Comparison of ENCODE assay signal across 1 cellular context in the genomic region with DNA sequence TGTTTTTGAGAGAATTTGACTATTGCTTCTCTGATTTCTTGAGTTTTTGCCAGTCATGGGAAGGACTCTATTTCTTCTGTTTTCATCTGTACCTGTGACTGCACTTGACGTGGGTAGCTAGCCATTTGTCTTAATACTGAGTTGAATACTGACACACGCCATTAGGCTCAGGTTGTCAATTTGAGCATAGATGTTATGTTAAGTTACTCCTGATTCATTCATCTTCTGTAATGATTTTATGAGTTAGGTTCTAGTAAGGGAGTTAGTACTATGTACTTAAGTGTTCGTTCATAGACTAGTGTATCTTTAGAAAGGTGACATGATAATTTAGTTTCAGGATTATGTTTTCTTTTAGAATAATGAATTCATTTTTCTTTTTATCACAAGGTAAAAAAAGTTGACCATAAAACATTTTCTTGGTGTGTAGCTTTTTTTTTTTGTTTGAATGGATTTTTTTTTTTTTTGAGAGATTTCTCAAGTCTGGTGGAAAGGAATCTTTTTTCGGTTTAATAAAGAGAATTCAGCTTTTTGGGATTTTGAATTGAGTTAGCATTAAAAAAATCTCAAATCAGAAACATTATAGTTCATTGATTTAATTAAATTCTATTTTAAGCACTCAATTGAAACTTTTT.
A peak's percentile ranks its signal among the peaks of the same experiment; 100 is the strongest.
TF ChIP-seq lines count a peak whose summit lies in the region.

No MANE protein-coding gene starts in this region.

TF ChIP-seq in K562, 482 proteins besides CTCF, POLR2A, EP300 and RAD21 (continued from another document):
- TF ChIP-seq, protein P1, sequence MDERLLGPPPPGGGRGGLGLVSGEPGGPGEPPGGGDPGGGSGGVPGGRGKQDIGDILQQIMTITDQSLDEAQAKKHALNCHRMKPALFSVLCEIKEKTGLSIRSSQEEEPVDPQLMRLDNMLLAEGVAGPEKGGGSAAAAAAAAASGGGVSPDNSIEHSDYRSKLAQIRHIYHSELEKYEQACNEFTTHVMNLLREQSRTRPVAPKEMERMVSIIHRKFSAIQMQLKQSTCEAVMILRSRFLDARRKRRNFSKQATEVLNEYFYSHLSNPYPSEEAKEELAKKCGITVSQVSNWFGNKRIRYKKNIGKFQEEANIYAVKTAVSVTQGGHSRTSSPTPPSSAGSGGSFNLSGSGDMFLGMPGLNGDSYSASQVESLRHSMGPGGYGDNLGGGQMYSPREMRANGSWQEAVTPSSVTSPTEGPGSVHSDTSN (CRISPR knock-in tag; IDR thresholded peaks at IDR 0.05; ENCODE audit: low read depth): no peak
- TF ChIP-seq, protein P1 (tag; conservative IDR thresholded peaks at IDR 0.05; ENCODE audit: low read depth): peak; percentile 77
- no peak for TF ChIP-seq NR2C2 (CRISPR knock-in tag; IDR thresholded peaks at IDR 0.05)
- peak; percentile 11; the same call in 1 of the 2 replicates for TF ChIP-seq NR2C2 (tag; IDR thresholded peaks at IDR 0.05)
- TF ChIP-seq SAFB2 (IDR thresholded peaks at IDR 0.05; ENCODE audit: borderline replicate concordance, low read depth, low read length, severe bottlenecking): no peak
- TF ChIP-seq, protein P2, sequence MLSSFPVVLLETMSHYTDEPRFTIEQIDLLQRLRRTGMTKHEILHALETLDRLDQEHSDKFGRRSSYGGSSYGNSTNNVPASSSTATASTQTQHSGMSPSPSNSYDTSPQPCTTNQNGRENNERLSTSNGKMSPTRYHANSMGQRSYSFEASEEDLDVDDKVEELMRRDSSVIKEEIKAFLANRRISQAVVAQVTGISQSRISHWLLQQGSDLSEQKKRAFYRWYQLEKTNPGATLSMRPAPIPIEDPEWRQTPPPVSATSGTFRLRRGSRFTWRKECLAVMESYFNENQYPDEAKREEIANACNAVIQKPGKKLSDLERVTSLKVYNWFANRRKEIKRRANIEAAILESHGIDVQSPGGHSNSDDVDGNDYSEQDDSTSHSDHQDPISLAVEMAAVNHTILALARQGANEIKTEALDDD (IDR thresholded peaks at IDR 0.05): peak; percentile 79
- TF ChIP-seq, protein P3, sequence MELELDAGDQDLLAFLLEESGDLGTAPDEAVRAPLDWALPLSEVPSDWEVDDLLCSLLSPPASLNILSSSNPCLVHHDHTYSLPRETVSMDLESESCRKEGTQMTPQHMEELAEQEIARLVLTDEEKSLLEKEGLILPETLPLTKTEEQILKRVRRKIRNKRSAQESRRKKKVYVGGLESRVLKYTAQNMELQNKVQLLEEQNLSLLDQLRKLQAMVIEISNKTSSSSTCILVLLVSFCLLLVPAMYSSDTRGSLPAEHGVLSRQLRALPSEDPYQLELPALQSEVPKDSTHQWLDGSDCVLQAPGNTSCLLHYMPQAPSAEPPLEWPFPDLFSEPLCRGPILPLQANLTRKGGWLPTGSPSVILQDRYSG (tag; conservative IDR thresholded peaks at IDR 0.05; ENCODE audit: low read depth): no peak
- no peak for TF ChIP-seq SP2 (IDR thresholded peaks at IDR 0.05; ENCODE audit: extremely low read depth, low read depth, low read length, poor library complexity, severe bottlenecking)
- TF ChIP-seq, protein P4, sequence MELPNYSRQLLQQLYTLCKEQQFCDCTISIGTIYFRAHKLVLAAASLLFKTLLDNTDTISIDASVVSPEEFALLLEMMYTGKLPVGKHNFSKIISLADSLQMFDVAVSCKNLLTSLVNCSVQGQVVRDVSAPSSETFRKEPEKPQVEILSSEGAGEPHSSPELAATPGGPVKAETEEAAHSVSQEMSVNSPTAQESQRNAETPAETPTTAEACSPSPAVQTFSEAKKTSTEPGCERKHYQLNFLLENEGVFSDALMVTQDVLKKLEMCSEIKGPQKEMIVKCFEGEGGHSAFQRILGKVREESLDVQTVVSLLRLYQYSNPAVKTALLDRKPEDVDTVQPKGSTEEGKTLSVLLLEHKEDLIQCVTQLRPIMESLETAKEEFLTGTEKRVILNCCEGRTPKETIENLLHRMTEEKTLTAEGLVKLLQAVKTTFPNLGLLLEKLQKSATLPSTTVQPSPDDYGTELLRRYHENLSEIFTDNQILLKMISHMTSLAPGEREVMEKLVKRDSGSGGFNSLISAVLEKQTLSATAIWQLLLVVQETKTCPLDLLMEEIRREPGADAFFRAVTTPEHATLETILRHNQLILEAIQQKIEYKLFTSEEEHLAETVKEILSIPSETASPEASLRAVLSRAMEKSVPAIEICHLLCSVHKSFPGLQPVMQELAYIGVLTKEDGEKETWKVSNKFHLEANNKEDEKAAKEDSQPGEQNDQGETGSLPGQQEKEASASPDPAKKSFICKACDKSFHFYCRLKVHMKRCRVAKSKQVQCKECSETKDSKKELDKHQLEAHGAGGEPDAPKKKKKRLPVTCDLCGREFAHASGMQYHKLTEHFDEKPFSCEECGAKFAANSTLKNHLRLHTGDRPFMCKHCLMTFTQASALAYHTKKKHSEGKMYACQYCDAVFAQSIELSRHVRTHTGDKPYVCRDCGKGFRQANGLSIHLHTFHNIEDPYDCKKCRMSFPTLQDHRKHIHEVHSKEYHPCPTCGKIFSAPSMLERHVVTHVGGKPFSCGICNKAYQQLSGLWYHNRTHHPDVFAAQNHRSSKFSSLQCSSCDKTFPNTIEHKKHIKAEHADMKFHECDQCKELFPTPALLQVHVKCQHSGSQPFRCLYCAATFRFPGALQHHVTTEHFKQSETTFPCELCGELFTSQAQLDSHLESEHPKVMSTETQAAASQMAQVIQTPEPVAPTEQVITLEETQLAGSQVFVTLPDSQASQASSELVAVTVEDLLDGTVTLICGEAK (IDR thresholded peaks at IDR 0.05): 0 out of 2 replicates have a peak, but pooled peaks have one; percentile 23
- TF ChIP-seq, protein P4 (CRISPR knock-in tag; IDR thresholded peaks at IDR 0.05): no peak
- TF ChIP-seq NBN (IDR thresholded peaks at IDR 0.05; ENCODE audit: low read depth): 0 out of 2 replicates have a peak, but pooled peaks have one; percentile 19
- peak; percentile 57 for TF ChIP-seq NFE2 (IDR thresholded peaks at IDR 0.05; ENCODE audit: low read depth)
- no peak for TF ChIP-seq GABPB2 (CRISPR knock-in tag; conservative IDR thresholded peaks at IDR 0.05)
- TF ChIP-seq ZKSCAN3 (CRISPR knock-in tag; IDR thresholded peaks at IDR 0.05): no peak
- 0 out of 2 replicates have a peak, but pooled peaks have one; percentile 39 for TF ChIP-seq LARP7 (IDR thresholded peaks at IDR 0.05)
- TF ChIP-seq, protein P5, sequence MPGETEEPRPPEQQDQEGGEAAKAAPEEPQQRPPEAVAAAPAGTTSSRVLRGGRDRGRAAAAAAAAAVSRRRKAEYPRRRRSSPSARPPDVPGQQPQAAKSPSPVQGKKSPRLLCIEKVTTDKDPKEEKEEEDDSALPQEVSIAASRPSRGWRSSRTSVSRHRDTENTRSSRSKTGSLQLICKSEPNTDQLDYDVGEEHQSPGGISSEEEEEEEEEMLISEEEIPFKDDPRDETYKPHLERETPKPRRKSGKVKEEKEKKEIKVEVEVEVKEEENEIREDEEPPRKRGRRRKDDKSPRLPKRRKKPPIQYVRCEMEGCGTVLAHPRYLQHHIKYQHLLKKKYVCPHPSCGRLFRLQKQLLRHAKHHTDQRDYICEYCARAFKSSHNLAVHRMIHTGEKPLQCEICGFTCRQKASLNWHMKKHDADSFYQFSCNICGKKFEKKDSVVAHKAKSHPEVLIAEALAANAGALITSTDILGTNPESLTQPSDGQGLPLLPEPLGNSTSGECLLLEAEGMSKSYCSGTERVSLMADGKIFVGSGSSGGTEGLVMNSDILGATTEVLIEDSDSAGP (CRISPR knock-in tag; IDR thresholded peaks at IDR 0.05): 0 out of 2 replicates have a peak, but pooled peaks have one; percentile 22
- TF ChIP-seq BRD9 (IDR thresholded peaks at IDR 0.05; ENCODE audit: low read depth, partially characterized antibody): peak; percentile 40
- no peak for TF ChIP-seq ZNF668 (CRISPR knock-in tag; IDR thresholded peaks at IDR 0.05)
- TF ChIP-seq, protein P6, sequence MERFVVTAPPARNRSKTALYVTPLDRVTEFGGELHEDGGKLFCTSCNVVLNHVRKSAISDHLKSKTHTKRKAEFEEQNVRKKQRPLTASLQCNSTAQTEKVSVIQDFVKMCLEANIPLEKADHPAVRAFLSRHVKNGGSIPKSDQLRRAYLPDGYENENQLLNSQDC (CRISPR knock-in tag; IDR thresholded peaks at IDR 0.05): no peak
- peak; percentile 84 for TF ChIP-seq MEIS2 (IDR thresholded peaks at IDR 0.05; ENCODE audit: partially characterized antibody)
- TF ChIP-seq KAT7 (CRISPR knock-in tag; IDR thresholded peaks at IDR 0.05; ENCODE audit: borderline replicate concordance): 0 out of 2 replicates have a peak, but pooled peaks have one; percentile 2
- 0 out of 4 replicates have a peak, but pooled peaks of 1 of the 2 experiments have one; percentile 58 for TF ChIP-seq ARNT (IDR thresholded peaks at IDR 0.05)
- TF ChIP-seq ZNF75A (CRISPR knock-in tag; IDR thresholded peaks at IDR 0.05): no peak
- TF ChIP-seq, protein P7, sequence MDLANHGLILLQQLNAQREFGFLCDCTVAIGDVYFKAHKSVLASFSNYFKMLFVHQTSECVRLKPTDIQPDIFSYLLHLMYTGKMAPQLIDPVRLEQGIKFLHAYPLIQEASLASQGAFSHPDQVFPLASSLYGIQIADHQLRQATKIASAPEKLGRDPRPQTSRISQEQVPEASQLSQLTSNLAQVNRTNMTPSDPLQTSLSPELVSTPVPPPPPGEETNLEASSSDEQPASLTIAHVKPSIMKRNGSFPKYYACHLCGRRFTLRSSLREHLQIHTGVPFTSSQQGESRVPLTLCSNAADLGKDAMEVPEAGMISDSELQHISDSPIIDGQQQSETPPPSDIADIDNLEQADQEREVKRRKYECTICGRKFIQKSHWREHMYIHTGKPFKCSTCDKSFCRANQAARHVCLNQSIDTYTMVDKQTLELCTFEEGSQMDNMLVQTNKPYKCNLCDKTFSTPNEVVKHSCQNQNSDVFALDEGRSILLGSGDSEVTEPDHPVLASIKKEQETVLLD (IDR thresholded peaks at IDR 0.05): peak; percentile 27; the same call in 1 of the 2 replicates
